In genomic region chr20:6632187-6632586, GRCh38 we compare ENCODE assay signal across 11 cellular contexts.
A peak's percentile ranks its signal among the peaks of the same experiment; 100 is the strongest.
DNase-seq lines count a peak whose midpoint lies in the region; ATAC-seq and TF ChIP-seq lines count a peak whose summit lies in the region.
"Had no signal": no experiment of that assay in that cellular context is flagged by ENCODE, and none has a peak within 500 bp of the region (broad histone marks: within the 10 kb centered on the region; RNA-seq: fewer than 3 reads in every experiment).

No MANE protein-coding gene starts in this region.

- no peak overlapping the region for H3K4me3 ChIP-seq in fibroblast of mammary gland (ENCODE audit: control insufficient read depth, low read depth, low read length)
- H3K4me3 ChIP-seq: gastroesophageal sphincter had no signal

- ATAC-seq in GM18502 (IDR thresholded peaks at IDR 0.05; ENCODE audit: poor library complexity, unreplicated experiment) (no peak), GM21825 (IDR thresholded peaks at IDR 0.05; ENCODE audit: unreplicated experiment) (no peak), HG03378 (IDR thresholded peaks at IDR 0.05; ENCODE audit: unreplicated experiment) (no peak)
- ATAC-seq: gastroesophageal sphincter had no signal

- no peak for TF ChIP-seq CTCF in fibroblast of mammary gland (conservative IDR thresholded peaks at IDR 0.05; ENCODE audit: control insufficient read depth, insufficient read depth, low read depth, low read length)

- DNase-seq in NCI-H2227 (lab: John Stamatoyannopoulos, UW; ENCODE audit: unreplicated experiment) (peak; percentile 16), NCI-H2227 treated with DMSO at 0.1 percent for 48 hours (lab: John Stamatoyannopoulos, UW) (no peak), NCI-H82 treated with DMSO at 0.1 percent for 48 hours (lab: John Stamatoyannopoulos, UW; ENCODE audit: unreplicated experiment) (peak; percentile 22), fibroblast of mammary gland (ENCODE audit: low read depth) (peak; percentile 15), retina (peak; percentile 25)
- DNase-seq: activated CD4-positive, CD25-positive, alpha-beta regulatory T cell treated with anti-CD3 and anti-CD28 coated beads, Interleukin-2, amount 50 U/mL, for 72 hours; nephron progenitor cell had no signal
